In genomic region chr12:124392991-124393790, GRCh38 we compare ENCODE assay signal across 8 cellular contexts.
A peak's percentile ranks its signal among the peaks of the same experiment; 100 is the strongest.
DNase-seq lines count a peak whose midpoint lies in the region; ATAC-seq lines count a peak whose summit lies in the region.

No MANE protein-coding gene starts in this region.

- peaks cover 50% of the 10 kb centered on the region for H3K36me3 ChIP-seq in BLaER1
- no peaks in the 10 kb centered on the region for H3K36me3 ChIP-seq in endocrine pancreas (ENCODE audit: control insufficient read depth, insufficient read depth, low read length)

- peak overlapping the region; percentile 100 for H3K4me2 ChIP-seq in BLaER1

- ATAC-seq in HG03108 (IDR thresholded peaks at IDR 0.05; ENCODE audit: unreplicated experiment), result no peak
- ATAC-seq in HG03045 (IDR thresholded peaks at IDR 0.05; ENCODE audit: unreplicated experiment), result no peak

- H3K4me1 ChIP-seq in BLaER1, result peaks cover 61% of the 10 kb centered on the region
- no peaks in the 10 kb centered on the region for H3K4me1 ChIP-seq in endocrine pancreas (ENCODE audit: control insufficient read depth, insufficient read depth, low read length)

- H3K27ac ChIP-seq in BLaER1, result peak overlapping the region; percentile 23

- H3K9me3 ChIP-seq in BLaER1 (no peaks in the 10 kb centered on the region), endocrine pancreas (ENCODE audit: control insufficient read depth, low read length) (no peaks in the 10 kb centered on the region)

- peak; percentile 80 for DNase-seq in NCI-H2196 (lab: John Stamatoyannopoulos, UW; ENCODE audit: unreplicated experiment)
- DNase-seq in mucosa of gallbladder (ENCODE audit: low spot score), result peak; percentile 85
- DNase-seq in D341Med (ENCODE audit: low spot score), result no peak
- no peak for DNase-seq in NCI-H1694 (lab: John Stamatoyannopoulos, UW)

- H3K27me3 ChIP-seq in BLaER1, result no peaks in the 10 kb centered on the region
- H3K27me3 ChIP-seq in endocrine pancreas (ENCODE audit: control insufficient read depth, insufficient read depth, low read length), result no peaks in the 10 kb centered on the region

- H4K20me1 ChIP-seq in BLaER1, result peaks cover 99% of the 10 kb centered on the region

- H3K4me3 ChIP-seq in BLaER1 (no peak overlapping the region), endocrine pancreas (ENCODE audit: control insufficient read depth, insufficient read depth, low read length) (no peak overlapping the region)

- H3K9ac ChIP-seq in BLaER1 (no peak overlapping the region), endocrine pancreas (ENCODE audit: control insufficient read depth, insufficient read depth, low read length) (peak overlapping the region; percentile 17)

Comparison
In these comparisons a context has a peak if more than half of its experiments do, and no peak if none do; other contexts are left out.
1. DNase-seq: peak in NCI-H2196 (single experiment) and mucosa of gallbladder (single experiment); none in D341Med (single experiment) and NCI-H1694 (single experiment).